In the genomic region with DNA sequence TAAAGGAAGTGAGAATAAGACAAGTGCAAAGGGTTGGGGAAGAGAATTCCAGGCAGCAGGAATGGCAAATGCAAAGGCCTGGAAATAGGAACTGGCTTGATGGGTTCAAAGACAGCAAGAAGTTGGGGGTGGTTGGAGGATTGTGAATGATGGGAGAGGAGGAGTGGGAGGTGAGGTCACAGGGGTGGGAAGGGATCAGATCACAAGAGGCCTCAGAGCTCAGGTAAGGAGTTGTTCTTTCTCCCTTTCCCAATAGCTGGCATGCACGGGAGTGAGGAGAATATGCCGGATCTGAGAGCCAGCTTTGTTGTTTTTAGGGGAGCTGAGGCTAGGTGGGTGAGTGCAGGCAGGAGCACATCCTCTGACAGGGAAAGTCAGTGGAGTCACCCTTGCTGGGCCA, we compare ENCODE assay signal across 20 cellular contexts.
"Had no signal": no experiment of that assay in that cellular context is flagged by ENCODE, and none has a peak within 500 bp of the region (broad histone marks: within the 10 kb centered on the region; RNA-seq: fewer than 3 reads in every experiment).

No MANE protein-coding gene starts in this region.

- H3K4me1 ChIP-seq: left lung, lower lobe of right lung had no signal

- H3K36me3 ChIP-seq: esophagus squamous epithelium, gastrocnemius medialis, heart right ventricle, left lung, lower lobe of right lung had no signal

- H3K9me3 Mint-ChIP-seq: mesothelial cell of epicardium had no signal

- DNase-seq: dermis blood vessel endothelial cell; dorsolateral prefrontal cortex; effector CD4-positive, alpha-beta T cell; effector memory CD4-positive, alpha-beta T cell; esophagus squamous epithelium; foreskin fibroblast; foreskin melanocyte; gastrocnemius medialis; glutamatergic neuron; head of caudate nucleus; heart right ventricle; hippocampal formation; left cardiac atrium; left lung; left ventricle myocardium superior; lower lobe of right lung; mesenchymal stem cell; mucosa of descending colon had no signal

- H3K27ac Mint-ChIP-seq: mesothelial cell of epicardium had no signal

- ATAC-seq: gastrocnemius medialis, heart right ventricle, left cardiac atrium, left lung, left ventricle myocardium superior, lower lobe of right lung, mucosa of descending colon had no signal

- H3K4me3 ChIP-seq: coronary artery, dorsolateral prefrontal cortex, esophagus squamous epithelium, gastrocnemius medialis, heart right ventricle, left lung, lower lobe of right lung, mucosa of descending colon had no signal

- H3K27ac ChIP-seq: coronary artery, dorsolateral prefrontal cortex, esophagus squamous epithelium, gastrocnemius medialis, heart right ventricle, left lung, lower lobe of right lung had no signal

- H3K36me3 Mint-ChIP-seq: mesothelial cell of epicardium had no signal

- H3K27me3 ChIP-seq: dorsolateral prefrontal cortex, esophagus squamous epithelium, gastrocnemius medialis, heart right ventricle, left lung had no signal

- H3K4me3 Mint-ChIP-seq: mesothelial cell of epicardium had no signal

- H3K9me3 ChIP-seq: esophagus squamous epithelium, gastrocnemius medialis, lower lobe of right lung, mucosa of descending colon had no signal
